ENCODE assay signal across 1 cellular context in the genomic region with DNA sequence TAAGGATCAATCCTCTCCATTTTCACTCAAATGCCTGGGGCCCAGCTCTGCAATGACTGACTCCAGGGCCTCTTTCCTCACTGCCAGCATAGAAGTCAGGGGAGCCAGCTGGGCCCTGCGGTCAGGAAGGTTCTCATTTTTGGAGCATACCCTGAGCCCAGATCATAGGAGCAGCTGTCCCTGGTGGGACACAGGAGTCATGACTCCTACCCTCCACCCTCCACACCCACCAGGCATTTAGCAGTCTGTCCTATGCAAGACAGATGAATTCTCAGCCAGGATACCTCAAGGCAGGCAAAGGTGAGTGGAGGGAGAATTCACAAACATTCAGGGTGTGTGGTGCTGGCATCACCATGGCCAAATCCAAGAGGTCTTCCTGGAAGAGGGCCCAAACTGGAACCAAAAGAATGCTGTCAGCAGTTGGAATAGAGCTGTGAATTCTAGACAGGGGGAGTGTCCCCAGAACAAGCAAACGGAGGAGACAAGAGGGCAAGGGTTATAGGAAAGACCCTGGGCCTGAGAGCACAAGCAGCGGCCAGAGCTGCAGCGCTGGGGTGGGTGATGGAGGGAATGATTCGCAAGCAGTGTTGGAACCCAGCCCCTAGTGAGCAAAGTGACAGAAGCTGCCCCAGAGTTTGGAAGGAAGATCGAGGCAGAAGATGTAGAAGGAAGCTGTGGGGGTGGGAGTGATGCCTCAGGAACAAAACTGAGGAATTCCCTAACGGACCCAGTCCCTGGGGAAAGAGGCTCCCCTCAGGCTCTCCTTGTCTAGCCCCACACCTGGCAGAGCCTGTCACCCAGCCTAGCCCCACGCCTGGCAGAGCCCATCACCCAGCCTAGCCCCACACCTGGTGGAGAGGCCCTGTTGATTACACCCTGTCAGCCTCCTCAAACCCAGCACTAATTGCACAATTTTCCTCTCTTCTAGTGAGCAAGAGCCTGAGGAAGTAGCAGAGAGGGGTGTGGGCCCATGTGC.
TF ChIP-seq lines count a peak whose summit lies in the region.

No MANE protein-coding gene starts in this region.

TF ChIP-seq in HepG2, 621 proteins besides CTCF, POLR2A, EP300 and RAD21 (continued from another document):
- TF ChIP-seq KDM6A (CRISPR knock-in tag; IDR thresholded peaks at IDR 0.05; ENCODE audit: low read depth) = no peak
- no peak for TF ChIP-seq ZFP36L1 (CRISPR knock-in tag; IDR thresholded peaks at IDR 0.05)
- peak; percentile 31; the same call in 1 of the 2 replicates for TF ChIP-seq ZFX (CRISPR knock-in tag; IDR thresholded peaks at IDR 0.05; ENCODE audit: low read depth)
- no peak for TF ChIP-seq PCBP2 (optimal IDR thresholded peaks at IDR 0.05; ENCODE audit: low read depth, low read length, poor library complexity, severe bottlenecking)
- 0 out of 2 replicates have a peak, but pooled peaks have one; percentile 16 for TF ChIP-seq ZC3H4 (CRISPR knock-in tag; IDR thresholded peaks at IDR 0.05; ENCODE audit: borderline replicate concordance)
- TF ChIP-seq RBFOX2 (IDR thresholded peaks at IDR 0.05; ENCODE audit: low read depth, low read length) = 0 out of 2 replicates have a peak, but pooled peaks have one; percentile 16
- TF ChIP-seq, protein P1, sequence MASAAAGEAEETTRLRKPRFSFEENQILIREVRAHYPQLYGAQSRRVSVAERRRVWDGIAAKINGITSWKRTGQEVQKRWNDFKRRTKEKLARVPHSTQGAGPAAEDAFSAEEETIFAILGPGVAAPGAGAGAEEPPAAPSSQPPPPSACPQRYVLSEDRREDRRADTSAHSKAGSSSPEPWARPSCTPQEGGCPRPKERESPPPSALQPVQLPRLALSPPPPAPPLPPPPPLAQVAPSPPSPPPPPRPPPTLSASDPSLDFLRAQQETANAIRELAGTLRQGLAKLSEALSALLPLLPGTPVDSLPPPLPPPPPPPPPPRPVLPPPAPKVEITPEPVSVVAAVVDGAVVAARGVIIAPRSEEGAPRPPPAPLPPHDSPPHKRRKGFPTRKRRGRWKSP (CRISPR knock-in tag; IDR thresholded peaks at IDR 0.05) = no peak
- TF ChIP-seq, protein P2, sequence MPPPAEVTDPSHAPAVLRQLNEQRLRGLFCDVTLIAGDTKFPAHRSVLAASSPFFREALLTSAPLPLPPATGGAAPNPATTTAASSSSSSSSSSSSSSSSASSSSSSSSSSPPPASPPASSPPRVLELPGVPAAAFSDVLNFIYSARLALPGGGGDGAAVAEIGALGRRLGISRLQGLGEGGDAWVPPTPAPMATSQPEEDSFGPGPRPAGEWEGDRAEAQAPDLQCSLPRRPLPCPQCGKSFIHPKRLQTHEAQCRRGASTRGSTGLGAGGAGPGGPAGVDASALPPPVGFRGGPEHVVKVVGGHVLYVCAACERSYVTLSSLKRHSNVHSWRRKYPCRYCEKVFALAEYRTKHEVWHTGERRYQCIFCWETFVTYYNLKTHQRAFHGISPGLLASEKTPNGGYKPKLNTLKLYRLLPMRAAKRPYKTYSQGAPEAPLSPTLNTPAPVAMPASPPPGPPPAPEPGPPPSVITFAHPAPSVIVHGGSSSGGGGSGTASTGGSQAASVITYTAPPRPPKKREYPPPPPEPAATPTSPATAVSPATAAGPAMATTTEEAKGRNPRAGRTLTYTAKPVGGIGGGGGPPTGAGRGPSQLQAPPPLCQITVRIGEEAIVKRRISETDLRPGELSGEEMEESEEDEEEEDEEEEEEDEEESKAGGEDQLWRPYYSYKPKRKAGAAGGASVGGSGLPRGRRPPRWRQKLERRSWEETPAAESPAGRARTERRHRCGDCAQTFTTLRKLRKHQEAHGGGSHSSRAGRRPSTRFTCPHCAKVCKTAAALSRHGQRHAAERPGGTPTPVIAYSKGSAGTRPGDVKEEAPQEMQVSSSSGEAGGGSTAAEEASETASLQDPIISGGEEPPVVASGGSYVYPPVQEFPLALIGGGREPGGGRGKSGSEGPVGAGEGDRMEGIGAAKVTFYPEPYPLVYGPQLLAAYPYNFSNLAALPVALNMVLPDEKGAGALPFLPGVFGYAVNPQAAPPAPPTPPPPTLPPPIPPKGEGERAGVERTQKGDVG (CRISPR knock-in tag; IDR thresholded peaks at IDR 0.05; ENCODE audit: borderline replicate concordance) = 0 out of 2 replicates have a peak, but pooled peaks have one; percentile 6
- TF ChIP-seq MED13 (CRISPR knock-in tag; IDR thresholded peaks at IDR 0.05) = no peak
- no peak for TF ChIP-seq RAD51 (IDR thresholded peaks at IDR 0.05; ENCODE audit: borderline replicate concordance)
- peak; percentile 48; the same call in 1 of the 2 replicates for TF ChIP-seq CEBPB (IDR thresholded peaks at IDR 0.05; ENCODE audit: borderline replicate concordance, low read depth, low read length)
- TF ChIP-seq, protein P3, sequence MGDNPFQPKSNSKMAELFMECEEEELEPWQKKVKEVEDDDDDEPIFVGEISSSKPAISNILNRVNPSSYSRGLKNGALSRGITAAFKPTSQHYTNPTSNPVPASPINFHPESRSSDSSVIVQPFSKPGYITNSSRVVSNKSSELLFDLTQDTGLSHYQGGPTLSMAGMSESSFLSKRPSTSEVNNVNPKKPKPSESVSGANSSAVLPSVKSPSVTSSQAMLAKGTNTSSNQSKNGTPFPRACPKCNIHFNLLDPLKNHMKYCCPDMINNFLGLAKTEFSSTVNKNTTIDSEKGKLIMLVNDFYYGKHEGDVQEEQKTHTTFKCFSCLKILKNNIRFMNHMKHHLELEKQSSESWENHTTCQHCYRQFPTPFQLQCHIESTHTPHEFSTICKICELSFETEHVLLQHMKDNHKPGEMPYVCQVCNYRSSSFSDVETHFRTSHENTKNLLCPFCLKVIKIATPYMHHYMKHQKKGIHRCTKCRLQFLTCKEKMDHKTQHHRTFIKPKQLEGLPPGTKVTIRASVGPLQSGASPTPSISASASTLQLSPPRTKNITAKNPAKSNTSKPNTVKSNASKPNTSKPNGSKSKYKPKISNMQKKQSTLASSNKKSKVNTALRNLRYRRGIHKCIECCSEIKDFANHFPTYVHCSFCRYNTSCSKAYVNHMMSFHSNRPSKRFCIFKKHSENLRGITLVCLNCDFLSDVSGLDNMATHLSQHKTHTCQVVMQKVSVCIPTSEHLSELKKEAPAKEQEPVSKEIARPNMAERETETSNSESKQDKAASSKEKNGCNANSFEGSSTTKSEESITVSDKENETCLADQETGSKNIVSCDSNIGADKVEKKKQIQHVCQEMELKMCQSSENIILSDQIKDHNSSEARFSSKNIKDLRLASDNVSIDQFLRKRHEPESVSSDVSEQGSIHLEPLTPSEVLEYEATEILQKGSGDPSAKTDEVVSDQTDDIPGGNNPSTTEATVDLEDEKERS (CRISPR knock-in tag; IDR thresholded peaks at IDR 0.05) = no peak
- TF ChIP-seq TCF7 (IDR thresholded peaks at IDR 0.05; ENCODE audit: low read depth) = no peak
- TF ChIP-seq ZNF549 (CRISPR knock-in tag; IDR thresholded peaks at IDR 0.05) = no peak
- TF ChIP-seq ZSCAN21 (CRISPR knock-in tag; IDR thresholded peaks at IDR 0.05; ENCODE audit: borderline replicate concordance) = no peak
- no peak for TF ChIP-seq ZNF557 (CRISPR knock-in tag; IDR thresholded peaks at IDR 0.05)
- TF ChIP-seq, protein P4, sequence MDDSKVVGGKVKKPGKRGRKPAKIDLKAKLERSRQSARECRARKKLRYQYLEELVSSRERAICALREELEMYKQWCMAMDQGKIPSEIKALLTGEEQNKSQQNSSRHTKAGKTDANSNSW (CRISPR knock-in tag; IDR thresholded peaks at IDR 0.05; ENCODE audit: borderline replicate concordance) = 0 out of 2 replicates have a peak, but pooled peaks have one; percentile 20
- TF ChIP-seq ZNF274 (CRISPR knock-in tag; IDR thresholded peaks at IDR 0.05) = no peak
- no peak for TF ChIP-seq CREM (IDR thresholded peaks at IDR 0.05)
- no peak for TF ChIP-seq CREM (CRISPR knock-in tag; IDR thresholded peaks at IDR 0.05)
TF ChIP-seq in HepG2: peak in this region for 17.
